18 cellular contexts compared by ENCODE assay signal in the genomic region with DNA sequence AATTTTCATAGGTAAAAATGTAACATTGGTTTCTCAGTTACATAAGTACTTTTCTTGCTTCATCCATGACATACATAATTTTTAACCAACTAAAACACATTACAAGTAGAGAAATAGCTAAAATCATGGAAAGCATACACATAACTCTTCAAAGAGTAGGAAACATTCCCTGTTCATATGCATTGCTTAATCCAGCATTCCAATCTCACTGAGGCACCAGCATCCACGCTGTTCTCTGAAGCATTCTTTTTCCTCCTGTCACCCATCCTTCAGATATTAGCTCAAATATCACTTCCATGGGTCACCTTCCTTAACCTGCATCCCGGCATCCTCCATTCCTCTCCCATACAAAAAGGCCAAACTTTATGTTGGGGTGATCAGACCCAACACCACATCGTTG.
DNase-seq lines count a peak whose midpoint lies in the region; ATAC-seq, FAIRE-seq and TF ChIP-seq lines count a peak whose summit lies in the region.
"Had no signal": no experiment of that assay in that cellular context is flagged by ENCODE, and none has a peak within 500 bp of the region (broad histone marks: within the 10 kb centered on the region; RNA-seq: fewer than 3 reads in every experiment).

No MANE protein-coding gene starts in this region.

- no peaks in the 10 kb centered on the region for H3K79me2 ChIP-seq in hepatocyte

- H3K27ac ChIP-seq in SJCRH30 = peak overlapping the region; percentile 62
- H3K27ac ChIP-seq in hepatocyte = no peak overlapping the region
- H3K27ac ChIP-seq in kidney (ENCODE audit: low read depth in 2 of 2, low read length in 2 of 2) = no peak overlapping the region
- H3K27ac ChIP-seq: RWPE1 had no signal

- H3K9me3 ChIP-seq in SJCRH30 (replicated peaks) (peaks cover 5% of the 10 kb centered on the region), hepatocyte (ENCODE audit: low read depth) (no peaks in the 10 kb centered on the region), kidney (ENCODE audit: control insufficient read depth in 1 of 2, low read length in 2 of 2) (peaks cover 4 to 20% of the 10 kb centered on the region in 2 donors)

- H3K4me1 ChIP-seq in SJCRH30 (peaks cover 10% of the 10 kb centered on the region), hepatocyte (ENCODE audit: insufficient read depth) (no peaks in the 10 kb centered on the region), kidney (ENCODE audit: control insufficient read depth in 1 of 2, insufficient read depth in 1 of 2, low read depth in 1 of 2, low read length in 2 of 2) (no peaks in the 10 kb centered on the region)

- H3K9me2 ChIP-seq in hepatocyte (replicated peaks; ENCODE audit: insufficient read depth) = no peaks in the 10 kb centered on the region

- H2AFZ ChIP-seq in hepatocyte = no peak overlapping the region

- H3K9ac ChIP-seq in kidney (ENCODE audit: low read length in 2 of 2) = no peak overlapping the region

- peak; percentile 11 for DNase-seq in GM03348 (ENCODE audit: low spot score)
- peak; percentile 13 to 20 for DNase-seq in SJCRH30
- peak; percentile 4 for DNase-seq in fibroblast of pulmonary artery (ENCODE audit: low read depth)
- DNase-seq in GOT3 (lab: John Stamatoyannopoulos, UW) = no peak
- no peak for DNase-seq in hepatocyte (ENCODE audit: low spot score)
- no peak for DNase-seq in kidney
- DNase-seq: CD4-positive, alpha-beta T cell; DMS53; MM.1S; NCI-H1092 treated with DMSO at 0.1 percent for 48 hours; NCI-H1694 treated with DMSO at 0.1 percent for 48 hours; NCI-H2107; NCI-H2227 treated with DMSO at 0.1 percent for 48 hours; NCI-H526 had no signal

- ATAC-seq in GM21737 (IDR thresholded peaks at IDR 0.05; ENCODE audit: unreplicated experiment) = no peak
- ATAC-seq: GM12878 had no signal

- intact Hi-C loops in kidney (cut with DNase I) = no loop called here

- H3K27me3 ChIP-seq in SJCRH30 (no peaks in the 10 kb centered on the region), hepatocyte (no peaks in the 10 kb centered on the region)

- TF ChIP-seq CTCF in fibroblast of pulmonary artery (IDR thresholded peaks at IDR 0.05; ENCODE audit: low read length, missing control alignments) (no peak), hepatocyte (IDR thresholded peaks at IDR 0.05; ENCODE audit: poor library complexity) (no peak), kidney (IDR thresholded peaks at IDR 0.05; ENCODE audit: borderline replicate concordance, extremely low read depth, insufficient read depth) (no peak)

- no peaks in the 10 kb centered on the region for H3K36me3 ChIP-seq in SJCRH30
- H3K36me3 ChIP-seq in hepatocyte (replicated peaks; ENCODE audit: insufficient read depth, low read depth) = no peaks in the 10 kb centered on the region
- H3K36me3 ChIP-seq in kidney (ENCODE audit: control insufficient read depth in 1 of 2, insufficient read depth in 2 of 2, low read length in 2 of 2) = no peaks in the 10 kb centered on the region

- H4K20me1 ChIP-seq in hepatocyte (ENCODE audit: insufficient read depth, poor library complexity, severe bottlenecking) = no peaks in the 10 kb centered on the region

- WGBS in hepatocyte (ENCODE audit: low lambda C conversion rate, missing lambda C conversion rate) = 82% methylated on average over 3 of the region's 3 CpGs

- no peak overlapping the region for H3K4me2 ChIP-seq in hepatocyte

- FAIRE-seq in kidney (lab: Jason Lieb, UNC) = no peak
- FAIRE-seq: GM12878, H1 had no signal

- H3K4me3 ChIP-seq in SJCRH30 (no peak overlapping the region), fibroblast of pulmonary artery (replicated peaks; ENCODE audit: low read depth, low read length) (no peak overlapping the region), hepatocyte (no peak overlapping the region), kidney (ENCODE audit: low read length in 2 of 2) (no peak overlapping the region)
- H3K4me3 ChIP-seq: GM12878 had no signal

Comparison
In these comparisons a context has a peak if more than half of its experiments do, and no peak if none do; other contexts are left out.
1. DNase-seq: peak in GM03348 (single experiment), SJCRH30 (2 of 2) and fibroblast of pulmonary artery (single experiment); none in GOT3 (single experiment), hepatocyte (single experiment) and kidney (single experiment).